Comparison of ENCODE assay signal across 8 cellular contexts in genomic region chr20:59221881-59222238, GRCh38. TPM values are rescaled to one million over a fixed set of nuclear protein-coding genes. Genes with fewer than 3 reads are reported as not detected.
DNase-seq lines count a peak whose midpoint lies in the region; ATAC-seq, FAIRE-seq and TF ChIP-seq lines count a peak whose summit lies in the region.

No MANE protein-coding gene starts in this region.

- intact Hi-C loops in left lung (cut with DNase I): loop anchor here in 1 of 2 donors (5.0 kb wide), 1 partner anchor 135 kb away; no protein-coding TSS in a partner anchor

- ATAC-seq in activated naive CD8-positive, alpha-beta T cell treated with anti-CD3 and anti-CD28 coated beads, Interleukin-2, amount 50 U/mL, for 24 hours: no peak
- peak; percentile 42 for ATAC-seq in left lung

- TF ChIP-seq CTCF in left lung (IDR thresholded peaks at IDR 0.05): no peak

- peak overlapping the region in 1 of 2 donors; percentile 41 for H3K27ac ChIP-seq in left lung
- H3K27ac ChIP-seq in thymus (ENCODE audit: low read depth): peak overlapping the region; percentile 61

- H3K36me3 ChIP-seq in left lung: no peaks in the 10 kb centered on the region
- no peaks in the 10 kb centered on the region for H3K36me3 ChIP-seq in thymus (ENCODE audit: control insufficient read depth, insufficient read depth)

- H3K9me3 ChIP-seq in left lung: no peaks in the 10 kb centered on the region
- H3K9me3 ChIP-seq in thymus (ENCODE audit: control insufficient read depth): no peaks in the 10 kb centered on the region

- H3K4me3 Mint-ChIP-seq in T-helper 1 cell treated with Interleukin-12 subunit alpha and Interleukin-12 subunit beta and Interleukin-4 antibody, amounts not matched to agents 30 μg/mL and 1 μg/mL, for 36 hours: peak overlapping the region; percentile 30
- H3K4me3 Mint-ChIP-seq in activated naive CD8-positive, alpha-beta T cell treated with anti-CD3 and anti-CD28 coated beads, Interleukin-2, amount 50 U/mL, for 24 hours: peak overlapping the region; percentile 62

- WGBS in thymus: 20% methylated on average over 12 of the region's 12 CpGs

- H3K9me3 Mint-ChIP-seq in T-helper 1 cell treated with Interleukin-12 subunit alpha and Interleukin-12 subunit beta and Interleukin-4 antibody, amounts not matched to agents 30 μg/mL and 1 μg/mL, for 36 hours: no peaks in the 10 kb centered on the region
- no peaks in the 10 kb centered on the region for H3K9me3 Mint-ChIP-seq in activated naive CD8-positive, alpha-beta T cell treated with anti-CD3 and anti-CD28 coated beads, Interleukin-2, amount 50 U/mL, for 24 hours

- peaks cover 3 to 21% of the 10 kb centered on the region in 2 donors for H3K4me1 ChIP-seq in left lung
- no peaks in the 10 kb centered on the region for H3K4me1 ChIP-seq in thymus (ENCODE audit: control insufficient read depth, insufficient read depth, low read length)

- peaks cover 4% of the 10 kb centered on the region for H3K27me3 Mint-ChIP-seq in T-helper 1 cell treated with Interleukin-12 subunit alpha and Interleukin-12 subunit beta and Interleukin-4 antibody, amounts not matched to agents 30 μg/mL and 1 μg/mL, for 36 hours (ENCODE audit: low read depth)
- H3K27me3 Mint-ChIP-seq in activated naive CD8-positive, alpha-beta T cell treated with anti-CD3 and anti-CD28 coated beads, Interleukin-2, amount 50 U/mL, for 24 hours: peaks cover 4% of the 10 kb centered on the region

- H3K27ac Mint-ChIP-seq in T-helper 1 cell treated with Interleukin-12 subunit alpha and Interleukin-12 subunit beta and Interleukin-4 antibody, amounts not matched to agents 30 μg/mL and 1 μg/mL, for 36 hours: no peak overlapping the region
- H3K27ac Mint-ChIP-seq in activated naive CD8-positive, alpha-beta T cell treated with anti-CD3 and anti-CD28 coated beads, Interleukin-2, amount 50 U/mL, for 24 hours: peak overlapping the region; percentile 21

- DNase-seq in T-helper 1 cell: no peak
- DNase-seq in activated naive CD8-positive, alpha-beta T cell treated with anti-CD3 and anti-CD28 coated beads, Interleukin-2, amount 50 U/mL, for 24 hours: no peak
- no peak for DNase-seq in left lung
- DNase-seq in RCC 7860 (ENCODE audit: low spot score): no peak
- no peak for DNase-seq in NOMO-1 treated with DMSO at 0.1 percent for 48 hours (lab: John Stamatoyannopoulos, UW; ENCODE audit: unreplicated experiment)
- no peak for DNase-seq in ureter (ENCODE audit: low spot score)

- H3K27me3 ChIP-seq in left lung: peaks cover 23 to 65% of the 10 kb centered on the region in 2 donors
- peaks cover 20% of the 10 kb centered on the region for H3K27me3 ChIP-seq in thymus (ENCODE audit: control insufficient read depth, insufficient read depth)

- FAIRE-seq in RCC 7860 (lab: Jason Lieb, UNC): no peak

- H3K36me3 Mint-ChIP-seq in T-helper 1 cell treated with Interleukin-12 subunit alpha and Interleukin-12 subunit beta and Interleukin-4 antibody, amounts not matched to agents 30 μg/mL and 1 μg/mL, for 36 hours (ENCODE audit: low read depth): peaks cover 6% of the 10 kb centered on the region
- H3K36me3 Mint-ChIP-seq in activated naive CD8-positive, alpha-beta T cell treated with anti-CD3 and anti-CD28 coated beads, Interleukin-2, amount 50 U/mL, for 24 hours (ENCODE audit: low read depth): no peaks in the 10 kb centered on the region

- H3K4me3 ChIP-seq in left lung (peak overlapping the region; percentile 51), thymus (ENCODE audit: low read length) (peak overlapping the region; percentile 63)

- peaks cover 8% of the 10 kb centered on the region for H3K4me1 Mint-ChIP-seq in T-helper 1 cell treated with Interleukin-12 subunit alpha and Interleukin-12 subunit beta and Interleukin-4 antibody, amounts not matched to agents 30 μg/mL and 1 μg/mL, for 36 hours (ENCODE audit: low read depth)
- H3K4me1 Mint-ChIP-seq in activated naive CD8-positive, alpha-beta T cell treated with anti-CD3 and anti-CD28 coated beads, Interleukin-2, amount 50 U/mL, for 24 hours: peaks cover 35% of the 10 kb centered on the region

RNA-seq across cellular contexts. Expression of gene ZNF831, which starts 58.2 kb away (rescaled TPM):
- total RNA-seq in left lung (1 to 10 TPM in 1 of 2 donors, under 1 TPM in 1; 0.38 to 1.1 TPM), ureter (1.4 TPM)
- polyA plus RNA-seq in thymus: 2.9 TPM
